In the genomic region with DNA sequence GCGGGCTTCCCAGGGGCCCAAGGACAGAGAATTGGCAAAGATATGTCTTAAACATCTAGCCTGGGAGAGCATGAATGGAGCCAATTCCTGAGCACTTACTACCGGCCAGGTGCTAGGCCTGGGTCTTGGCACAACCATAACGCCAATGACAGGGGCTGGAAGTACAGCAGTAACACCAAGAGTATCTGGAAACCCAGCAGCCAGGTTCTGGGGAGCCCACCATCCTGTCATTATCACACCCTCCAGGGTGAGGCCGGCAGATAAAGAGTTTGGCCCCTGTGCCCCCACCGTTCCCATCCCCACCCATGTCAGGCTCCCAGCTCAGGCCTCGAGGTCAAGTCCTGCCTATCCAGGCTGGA, we compare ENCODE assay signal across 9 cellular contexts. TPM values are rescaled to one million over a fixed set of nuclear protein-coding genes. Genes with fewer than 3 reads are reported as not detected.
DNase-seq lines count a peak whose midpoint lies in the region; ATAC-seq and TF ChIP-seq lines count a peak whose summit lies in the region.
"Had no signal": no experiment of that assay in that cellular context is flagged by ENCODE, and none has a peak within 500 bp of the region (broad histone marks: within the 10 kb centered on the region; RNA-seq: fewer than 3 reads in every experiment).

No MANE protein-coding gene starts in this region.

- POLR2A ChIA-PET in PC-9 (lab: Charles Lee; ENCODE audit: unreplicated experiment), result interaction anchor here (0.6 kb wide), 1 partner anchor 10 kb away, joined by 6 read pairs; no protein-coding TSS in a partner anchor

- no peaks in the 10 kb centered on the region for H3K9me3 Mint-ChIP-seq in CD4-positive, CD25-positive, alpha-beta regulatory T cell
- H3K9me3 Mint-ChIP-seq in activated naive CD8-positive, alpha-beta T cell (ENCODE audit: low read depth), result no peaks in the 10 kb centered on the region
- H3K9me3 Mint-ChIP-seq in natural killer cell treated with Interleukin-12 subunit alpha and Interleukin-12 subunit beta and Interleukin-15 and Interleukin-18, amount 100 ng/mL, for 72 hours, result no peaks in the 10 kb centered on the region

- BruUV-seq in PC-9 (replicated peaks; lab: Mats Ljungman, UMichigan), result no TSS peak

- DNase-seq in CD4-positive, CD25-positive, alpha-beta regulatory T cell, result no peak
- peak; percentile 66 for DNase-seq in H7
- DNase-seq in natural killer cell treated with Interleukin-12 subunit alpha and Interleukin-12 subunit beta and Interleukin-15 and Interleukin-18, amount 100 ng/mL, for 72 hours (ENCODE audit: low spot score), result no peak
- DNase-seq in foreskin fibroblast, result no peak
- DNase-seq in PC-9, result no peak
- no peak for DNase-seq in DMS114 treated with DMSO at 0.1 percent for 48 hours (lab: John Stamatoyannopoulos, UW; ENCODE audit: unreplicated experiment)
- no peak for DNase-seq in kidney glomerular epithelial cell (lab: John Stamatoyannopoulos, UW)
- DNase-seq: thyroid gland had no signal

- peak overlapping the region; percentile 84 for H3K4me3 ChIP-seq in CD4-positive, CD25-positive, alpha-beta regulatory T cell (ENCODE audit: low read depth, low read length)
- H3K4me3 ChIP-seq in H7 (ENCODE audit: insufficient read depth, low read depth, low read length), result no peak overlapping the region
- H3K4me3 ChIP-seq in foreskin fibroblast (ENCODE audit: low read depth in 1 of 2, low read length in 2 of 2), result no peak overlapping the region
- no peak overlapping the region for H3K4me3 ChIP-seq in PC-9
- H3K4me3 ChIP-seq: thyroid gland had no signal

- no peaks in the 10 kb centered on the region for H4K20me1 ChIP-seq in PC-9 (ENCODE audit: insufficient read depth)

- H3K36me3 ChIP-seq in CD4-positive, CD25-positive, alpha-beta regulatory T cell (ENCODE audit: control insufficient read depth, insufficient read depth, low read length), result peaks cover 28% of the 10 kb centered on the region
- H3K36me3 ChIP-seq in H7 (replicated peaks; ENCODE audit: control insufficient read depth, insufficient read depth, low read length) (no peaks in the 10 kb centered on the region), PC-9 (ENCODE audit: low read depth) (no peaks in the 10 kb centered on the region)
- H3K36me3 ChIP-seq: thyroid gland had no signal

- H3K4me1 Mint-ChIP-seq in CD4-positive, CD25-positive, alpha-beta regulatory T cell, result peaks cover 9 to 62% (median 27%) of the 10 kb centered on the region in 4 donors
- H3K4me1 Mint-ChIP-seq in activated naive CD8-positive, alpha-beta T cell (ENCODE audit: low read depth), result peaks cover 53% of the 10 kb centered on the region
- peaks cover 36 to 40% of the 10 kb centered on the region in 2 donors for H3K4me1 Mint-ChIP-seq in natural killer cell treated with Interleukin-12 subunit alpha and Interleukin-12 subunit beta and Interleukin-15 and Interleukin-18, amount 100 ng/mL, for 72 hours (ENCODE audit: low read depth in 2 of 2)

- H3K4me2 ChIP-seq in PC-9, result no peak overlapping the region

- H3K9me3 ChIP-seq in CD4-positive, CD25-positive, alpha-beta regulatory T cell (ENCODE audit: control insufficient read depth in 2 of 2, low read length in 2 of 2), result no peaks in the 10 kb centered on the region
- H3K9me3 ChIP-seq in PC-9 (ENCODE audit: insufficient read depth, low read depth), result no peaks in the 10 kb centered on the region
- H3K9me3 ChIP-seq: thyroid gland had no signal

- H3K27ac Mint-ChIP-seq in CD4-positive, CD25-positive, alpha-beta regulatory T cell, result peak overlapping the region; percentile 92 to 95 (median 93)
- peak overlapping the region; percentile 95 for H3K27ac Mint-ChIP-seq in activated naive CD8-positive, alpha-beta T cell
- H3K27ac Mint-ChIP-seq in natural killer cell treated with Interleukin-12 subunit alpha and Interleukin-12 subunit beta and Interleukin-15 and Interleukin-18, amount 100 ng/mL, for 72 hours, result peak overlapping the region; percentile 82 to 94

- CTCF ChIA-PET in PC-9 (lab: Charles Lee), result interaction anchor here (0.6 kb wide), 2 partner anchors 36 to 39 kb away, joined by 3 to 4 read pairs; no protein-coding TSS in a partner anchor

- peaks cover 24% of the 10 kb centered on the region for H3K36me3 Mint-ChIP-seq in CD4-positive, CD25-positive, alpha-beta regulatory T cell
- H3K36me3 Mint-ChIP-seq in activated naive CD8-positive, alpha-beta T cell, result peaks cover 4% of the 10 kb centered on the region
- H3K36me3 Mint-ChIP-seq in natural killer cell treated with Interleukin-12 subunit alpha and Interleukin-12 subunit beta and Interleukin-15 and Interleukin-18, amount 100 ng/mL, for 72 hours, result peaks cover 8% of the 10 kb centered on the region

- no peak for ATAC-seq in CD4-positive, CD25-positive, alpha-beta regulatory T cell (ENCODE audit: low read depth in 2 of 2)
- no peak for ATAC-seq in natural killer cell treated with Interleukin-12 subunit alpha and Interleukin-12 subunit beta and Interleukin-15 and Interleukin-18, amount 100 ng/mL, for 72 hours

- H3K9me2 ChIP-seq in PC-9 (ENCODE audit: insufficient read depth), result no peaks in the 10 kb centered on the region

- no peaks in the 10 kb centered on the region for H3K27me3 ChIP-seq in CD4-positive, CD25-positive, alpha-beta regulatory T cell (ENCODE audit: control insufficient read depth, insufficient read depth, low read length)
- peaks cover 10% of the 10 kb centered on the region for H3K27me3 ChIP-seq in H7 (ENCODE audit: control insufficient read depth, insufficient read depth, low read length)
- H3K27me3 ChIP-seq in PC-9 (ENCODE audit: insufficient read depth, low read depth), result no peaks in the 10 kb centered on the region
- H3K27me3 ChIP-seq: thyroid gland had no signal

- TF ChIP-seq CTCF in foreskin fibroblast (IDR thresholded peaks at IDR 0.05; ENCODE audit: low read depth, low read length), result no peak
- TF ChIP-seq CTCF in PC-9 (conservative IDR thresholded peaks at IDR 0.05), result no peak

- peaks cover 83% of the 10 kb centered on the region for H3K4me1 ChIP-seq in CD4-positive, CD25-positive, alpha-beta regulatory T cell (ENCODE audit: control insufficient read depth, insufficient read depth, low read length, poor library complexity, severe bottlenecking)
- peaks cover 19% of the 10 kb centered on the region for H3K4me1 ChIP-seq in PC-9 (replicated peaks; ENCODE audit: insufficient read depth)

- H3K27ac ChIP-seq in CD4-positive, CD25-positive, alpha-beta regulatory T cell (ENCODE audit: insufficient read depth, low read length, poor library complexity, severe bottlenecking), result peak overlapping the region; percentile 92
- no peak overlapping the region for H3K27ac ChIP-seq in PC-9
- H3K27ac ChIP-seq: thyroid gland had no signal

- H3F3A ChIP-seq in PC-9 (ENCODE audit: insufficient read depth, low read depth), result peaks cover 19% of the 10 kb centered on the region; the same call in 1 of the 2 replicates

- intact Hi-C loops in PC-9 (cut with micrococcal nuclease; ENCODE audit: unreplicated experiment), result no loop called here

- H3K27me3 Mint-ChIP-seq in CD4-positive, CD25-positive, alpha-beta regulatory T cell, result peaks cover 5% of the 10 kb centered on the region
- no peaks in the 10 kb centered on the region for H3K27me3 Mint-ChIP-seq in activated naive CD8-positive, alpha-beta T cell
- H3K27me3 Mint-ChIP-seq in natural killer cell treated with Interleukin-12 subunit alpha and Interleukin-12 subunit beta and Interleukin-15 and Interleukin-18, amount 100 ng/mL, for 72 hours, result no peaks in the 10 kb centered on the region

- peak overlapping the region; percentile 95 to 99 (median 99) for H3K4me3 Mint-ChIP-seq in CD4-positive, CD25-positive, alpha-beta regulatory T cell
- H3K4me3 Mint-ChIP-seq in activated naive CD8-positive, alpha-beta T cell, result peak overlapping the region; percentile 93
- H3K4me3 Mint-ChIP-seq in natural killer cell treated with Interleukin-12 subunit alpha and Interleukin-12 subunit beta and Interleukin-15 and Interleukin-18, amount 100 ng/mL, for 72 hours, result peak overlapping the region; percentile 93

- no peak overlapping the region for H2AFZ ChIP-seq in PC-9

- H3K79me2 ChIP-seq in PC-9 (ENCODE audit: low read depth), result peaks cover 13% of the 10 kb centered on the region

RNA-seq across cellular contexts. Expression of a gene that starts 0.5 kb away (rescaled TPM):
- total RNA-seq in CD4-positive, CD25-positive, alpha-beta regulatory T cell, result 454 TPM
- 10 to 100 TPM; 61.8 to 82.0 (median 74.8) TPM for polyA plus RNA-seq in CD4-positive, CD25-positive, alpha-beta regulatory T cell
- total RNA-seq in H7 (2014; rRNA removed; shearing (Covaris generic)), result 0.67 and 3.3 TPM in 2 replicates
- total RNA-seq in natural killer cell treated with Interleukin-12 subunit alpha and Interleukin-12 subunit beta and Interleukin-15 and Interleukin-18, amount 100 ng/mL, for 72 hours, result 100 to 1,000 TPM in 1 of 2 donors, 10 to 100 TPM in 1; 87.1 to 209 TPM
- 1.9 and 2.6 TPM in 2 replicates for total RNA-seq in PC-9 (2021)

RNA-seq across cellular contexts. Expression of a gene that starts 1.5 kb away (rescaled TPM):
- 727 TPM for total RNA-seq in CD4-positive, CD25-positive, alpha-beta regulatory T cell
- 100 to 1,000 TPM; 160 to 242 (median 213) TPM for polyA plus RNA-seq in CD4-positive, CD25-positive, alpha-beta regulatory T cell
- 77.1 and 82.2 TPM in 2 replicates for total RNA-seq in H7 (2014; rRNA removed; shearing (Covaris generic))
- total RNA-seq in natural killer cell treated with Interleukin-12 subunit alpha and Interleukin-12 subunit beta and Interleukin-15 and Interleukin-18, amount 100 ng/mL, for 72 hours, result 100 to 1,000 TPM; 282 to 351 TPM
- 97.7 and 116 TPM in 2 replicates for total RNA-seq in PC-9 (2021)

RNA-seq across cellular contexts. Expression of a gene that starts 16.1 kb away (rescaled TPM):
- total RNA-seq in CD4-positive, CD25-positive, alpha-beta regulatory T cell, result not detected
- polyA plus RNA-seq in CD4-positive, CD25-positive, alpha-beta regulatory T cell, result not detected
- not detected in 2 replicates for total RNA-seq in H7 (2014; rRNA removed; shearing (Covaris generic))
- total RNA-seq in natural killer cell treated with Interleukin-12 subunit alpha and Interleukin-12 subunit beta and Interleukin-15 and Interleukin-18, amount 100 ng/mL, for 72 hours, result not detected
- not detected in 2 replicates for total RNA-seq in PC-9 (2021)
- total RNA-seq: thyroid gland had no signal

RNA-seq across cellular contexts. Expression of a gene that starts 38.3 kb away (rescaled TPM):
- total RNA-seq in CD4-positive, CD25-positive, alpha-beta regulatory T cell, result 58.5 TPM
- 100 to 1,000 TPM; 156 to 180 (median 170) TPM for polyA plus RNA-seq in CD4-positive, CD25-positive, alpha-beta regulatory T cell
- total RNA-seq in H7 (2014; rRNA removed; shearing (Covaris generic)), result 24.4 and 24.5 TPM in 2 replicates
- 100 to 1,000 TPM in 1 of 2 donors, 10 to 100 TPM in 1; 84.9 to 120 TPM for total RNA-seq in natural killer cell treated with Interleukin-12 subunit alpha and Interleukin-12 subunit beta and Interleukin-15 and Interleukin-18, amount 100 ng/mL, for 72 hours
- total RNA-seq in PC-9 (2021), result 91.9 and 95.0 TPM in 2 replicates

RNA-seq across cellular contexts. Expression of a gene that starts 56.8 kb away (rescaled TPM):
- total RNA-seq in CD4-positive, CD25-positive, alpha-beta regulatory T cell, result 3.2 TPM
- 10 to 100 TPM; 12.4 to 33.8 (median 15.0) TPM for polyA plus RNA-seq in CD4-positive, CD25-positive, alpha-beta regulatory T cell
- 48.4 and 56.5 TPM in 2 replicates for total RNA-seq in H7 (2014; rRNA removed; shearing (Covaris generic))
- 100 to 1,000 TPM in 1 of 2 donors, 10 to 100 TPM in 1; 66.8 to 138 TPM for total RNA-seq in natural killer cell treated with Interleukin-12 subunit alpha and Interleukin-12 subunit beta and Interleukin-15 and Interleukin-18, amount 100 ng/mL, for 72 hours
- 137 and 147 TPM in 2 replicates for total RNA-seq in PC-9 (2021)

Comparison
In these comparisons a context has a peak if more than half of its experiments do, and no peak if none do; other contexts are left out.
1. RNA of a gene that starts 0.5 kb away (total RNA-seq): 454 TPM in CD4-positive, CD25-positive, alpha-beta regulatory T cell (single experiment) and 87.1 to 209 TPM in natural killer cell treated with Interleukin-12 subunit alpha and Interleukin-12 subunit beta and Interleukin-15 and Interleukin-18, amount 100 ng/mL, for 72 hours; 0.67 to 3.3 TPM in H7 and 1.9 to 2.6 TPM in PC-9; every median in the first group is over 10 times any median in the second.
2. Peak in every context shown above with its lines, with median percentiles within 50 percentile points of each other: H3K27ac Mint-ChIP-seq and H3K4me3 Mint-ChIP-seq.